In the genomic region with DNA sequence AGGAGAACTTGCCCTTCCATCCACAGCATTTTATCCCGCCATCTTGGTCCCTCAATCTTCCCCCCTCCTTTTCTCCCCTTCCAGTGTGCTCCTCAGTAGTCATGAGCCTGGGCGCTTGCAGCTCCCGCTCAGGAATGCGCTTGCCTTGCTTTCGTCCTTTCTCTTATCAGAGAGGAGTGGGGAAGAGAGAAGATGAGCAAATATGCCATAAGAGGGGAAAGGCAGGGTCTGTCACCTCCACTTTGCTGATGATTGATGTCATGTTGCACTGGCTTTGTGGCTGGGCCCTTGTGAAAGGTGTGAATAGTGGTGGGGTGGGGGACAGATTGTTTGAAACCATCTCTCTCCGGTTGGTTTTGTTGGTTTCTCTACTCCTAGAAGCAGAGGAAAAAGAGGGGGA, we compare ENCODE assay signal across 10 cellular contexts.
A peak's percentile ranks its signal among the peaks of the same experiment; 100 is the strongest.
DNase-seq lines count a peak whose midpoint lies in the region; ATAC-seq, FAIRE-seq and TF ChIP-seq lines count a peak whose summit lies in the region.
"Had no signal": no experiment of that assay in that cellular context is flagged by ENCODE, and none has a peak within 500 bp of the region (broad histone marks: within the 10 kb centered on the region; RNA-seq: fewer than 3 reads in every experiment).

No MANE protein-coding gene starts in this region.

- no peak overlapping the region for H3K4me3 ChIP-seq in esophagus (ENCODE audit: low read depth in 1 of 2, low read length in 2 of 2)
- no peak overlapping the region for H3K4me3 ChIP-seq in naive thymus-derived CD4-positive, alpha-beta T cell (ENCODE audit: low read length)
- no peak overlapping the region for H3K4me3 ChIP-seq in testis
- H3K4me3 ChIP-seq: lower lobe of right lung had no signal

- DNase-seq in WTC11 (ENCODE audit: low spot score) (peak; percentile 17), testis (peak; percentile 71), endothelial cell (ENCODE audit: low spot score) (no peak), D721Med (ENCODE audit: insufficient read length, low spot score) (no peak), NCI-H446 (lab: John Stamatoyannopoulos, UW) (no peak)
- no peak for DNase-seq in naive thymus-derived CD4-positive, alpha-beta T cell
- DNase-seq: stimulated activated CD4-positive, alpha-beta T cell treated with anti-CD3 and anti-CD28 coated beads, Interleukin-12 subunit alpha, Interleukin-12 subunit beta, amount 100 ng/mL, for 4 hours had no signal

- H3K4me1 ChIP-seq in esophagus (ENCODE audit: control insufficient read depth in 2 of 2, insufficient read depth in 2 of 2, low read length in 1 of 2), result peaks cover 0 to 3% of the 10 kb centered on the region in 2 donors
- no peaks in the 10 kb centered on the region for H3K4me1 ChIP-seq in naive thymus-derived CD4-positive, alpha-beta T cell (ENCODE audit: control insufficient read depth in 2 of 2, insufficient read depth in 2 of 2, low read length in 2 of 2)
- peaks cover 47% of the 10 kb centered on the region for H3K4me1 ChIP-seq in testis

- TF ChIP-seq CTCF in WTC11 (IDR thresholded peaks at IDR 0.05) (no peak), testis (IDR thresholded peaks at IDR 0.05) (no peak), endothelial cell (IDR thresholded peaks at IDR 0.05; ENCODE audit: unreplicated experiment) (no peak), D721Med (IDR thresholded peaks at IDR 0.05; ENCODE audit: insufficient read depth, missing control alignments) (no peak)

- WGBS in esophagus, 2 donors, result 71 to 78% methylated on average over 6 of the region's 6 CpGs
- WGBS in testis, 2 donors, result 14 to 22% methylated on average over 6 of the region's 6 CpGs

- peaks cover 27% of the 10 kb centered on the region for H3K4me1 Mint-ChIP-seq in WTC11
- peaks cover 2 to 20% (median 15%) of the 10 kb centered on the region in 7 donors for H3K4me1 Mint-ChIP-seq in naive thymus-derived CD4-positive, alpha-beta T cell
- peaks cover 24% of the 10 kb centered on the region for H3K4me1 Mint-ChIP-seq in endothelial cell (ENCODE audit: unreplicated experiment)

- no peak for TF ChIP-seq POLR2A in testis (IDR thresholded peaks at IDR 0.05)

- H3K27ac ChIP-seq in esophagus (ENCODE audit: low read depth in 2 of 2, low read length in 1 of 2), result peak overlapping the region; percentile 34 to 58
- H3K27ac ChIP-seq in naive thymus-derived CD4-positive, alpha-beta T cell (ENCODE audit: low read depth, low read length), result no peak overlapping the region
- peak overlapping the region in 1 of 2 donors; percentile 65 for H3K27ac ChIP-seq in testis
- H3K27ac ChIP-seq: brain microvascular endothelial cell, lower lobe of right lung had no signal

- intact Hi-C loops in naive thymus-derived CD4-positive, alpha-beta T cell (cut with micrococcal nuclease), result no loop called here
- intact Hi-C loops in testis (cut with DNase I; ENCODE audit: low total_unique reads), result no loop called here

- no peaks in the 10 kb centered on the region for H3K36me3 ChIP-seq in esophagus (ENCODE audit: control insufficient read depth in 2 of 2, insufficient read depth in 2 of 2, low read length in 1 of 2)
- H3K36me3 ChIP-seq in naive thymus-derived CD4-positive, alpha-beta T cell (ENCODE audit: control insufficient read depth in 2 of 3, insufficient read depth in 3 of 3, low read length in 3 of 3), result no peaks in the 10 kb centered on the region
- no peaks in the 10 kb centered on the region for H3K36me3 ChIP-seq in testis (ENCODE audit: low read depth, missing control alignments)
- H3K36me3 ChIP-seq: brain microvascular endothelial cell, lower lobe of right lung had no signal

- H3K4me3 Mint-ChIP-seq in WTC11 (no peak overlapping the region), endothelial cell (ENCODE audit: unreplicated experiment) (no peak overlapping the region)
- peak overlapping the region in 6 of 10 donors; percentile 0 to 57 (median 37) for H3K4me3 Mint-ChIP-seq in naive thymus-derived CD4-positive, alpha-beta T cell

- POLR2A ChIA-PET in WTC11 (lab: Charles Lee), result no interaction called here
- POLR2A ChIA-PET in naive thymus-derived CD4-positive, alpha-beta T cell (lab: Charles Lee), result no interaction called here

- no peak for ATAC-seq in WTC11
- peak; percentile 28 for ATAC-seq in naive thymus-derived CD4-positive, alpha-beta T cell

- H3K27me3 ChIP-seq in esophagus (ENCODE audit: control insufficient read depth in 1 of 2, insufficient read depth in 2 of 2, low read length in 2 of 2) (no peaks in the 10 kb centered on the region), testis (no peaks in the 10 kb centered on the region)
- H3K27me3 ChIP-seq in naive thymus-derived CD4-positive, alpha-beta T cell (ENCODE audit: control insufficient read depth in 2 of 2, insufficient read depth in 2 of 2, low read length in 2 of 2), result no peaks in the 10 kb centered on the region
- H3K27me3 ChIP-seq: brain microvascular endothelial cell had no signal

- no peak for FAIRE-seq in D721Med (lab: Jason Lieb, UNC)

- no peaks in the 10 kb centered on the region for H3K36me3 Mint-ChIP-seq in WTC11
- peaks cover 0 to 15% (median 3%) of the 10 kb centered on the region in 5 donors for H3K36me3 Mint-ChIP-seq in naive thymus-derived CD4-positive, alpha-beta T cell
- H3K36me3 Mint-ChIP-seq in endothelial cell (ENCODE audit: low read depth, unreplicated experiment), result peaks cover 3% of the 10 kb centered on the region

- H3K27me3 Mint-ChIP-seq in WTC11 (ENCODE audit: low read depth) (peaks cover 4% of the 10 kb centered on the region), endothelial cell (ENCODE audit: unreplicated experiment) (no peaks in the 10 kb centered on the region)
- H3K27me3 Mint-ChIP-seq in naive thymus-derived CD4-positive, alpha-beta T cell, result peaks cover 0 to 10% (median 4%) of the 10 kb centered on the region in 5 donors

- H3K9me3 Mint-ChIP-seq in WTC11, result no peaks in the 10 kb centered on the region
- H3K9me3 Mint-ChIP-seq in naive thymus-derived CD4-positive, alpha-beta T cell, result peaks cover 0 to 3% (median 0%) of the 10 kb centered on the region in 11 donors
- H3K9me3 Mint-ChIP-seq in endothelial cell (ENCODE audit: unreplicated experiment), result no peaks in the 10 kb centered on the region

- no peaks in the 10 kb centered on the region for H3K9me3 ChIP-seq in esophagus (ENCODE audit: control insufficient read depth in 2 of 2, insufficient read depth in 1 of 2, low read depth in 1 of 2, low read length in 1 of 2)
- H3K9me3 ChIP-seq in naive thymus-derived CD4-positive, alpha-beta T cell (ENCODE audit: control insufficient read depth in 2 of 3, low read length in 3 of 3), result no peaks in the 10 kb centered on the region
- no peaks in the 10 kb centered on the region for H3K9me3 ChIP-seq in testis
- H3K9me3 ChIP-seq: lower lobe of right lung had no signal

- CTCF ChIA-PET in WTC11 (lab: Charles Lee), result interaction anchor here (1.0 to 1.1 kb wide), 2 partner anchors 77 to 267 kb away, joined by 3 to 5 read pairs; no protein-coding TSS in a partner anchor
- CTCF ChIA-PET in naive thymus-derived CD4-positive, alpha-beta T cell (lab: Charles Lee), result no interaction called here

- H3K27ac Mint-ChIP-seq in WTC11 (no peak overlapping the region), endothelial cell (ENCODE audit: unreplicated experiment) (no peak overlapping the region)
- H3K27ac Mint-ChIP-seq in naive thymus-derived CD4-positive, alpha-beta T cell, result peak overlapping the region in 6 of 9 donors; percentile 4 to 59 (median 32)

TF ChIP-seq in WTC11, 78 proteins besides CTCF, POLR2A, EP300 and RAD21 (continues in another document):
- no peak for TF ChIP-seq NR3C1 (CRISPR knock-in tag; conservative IDR thresholded peaks at IDR 0.05; ENCODE audit: low read depth)
- TF ChIP-seq, protein P1, sequence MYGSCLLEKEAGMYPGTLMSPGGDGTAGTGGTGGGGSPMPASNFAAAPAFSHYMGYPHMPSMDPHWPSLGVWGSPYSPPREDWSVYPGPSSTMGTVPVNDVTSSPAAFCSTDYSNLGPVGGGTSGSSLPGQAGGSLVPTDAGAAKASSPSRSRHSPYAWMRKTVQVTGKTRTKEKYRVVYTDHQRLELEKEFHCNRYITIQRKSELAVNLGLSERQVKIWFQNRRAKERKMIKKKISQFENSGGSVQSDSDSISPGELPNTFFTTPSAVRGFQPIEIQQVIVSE (CRISPR knock-in tag; IDR thresholded peaks at IDR 0.05; ENCODE audit: borderline replicate concordance), result no peak
- TF ChIP-seq ZNF263 (CRISPR knock-in tag; IDR thresholded peaks at IDR 0.05; ENCODE audit: low read depth), result no peak
- TF ChIP-seq OVOL2 (CRISPR knock-in tag; IDR thresholded peaks at IDR 0.05; ENCODE audit: borderline replicate concordance), result no peak
- TF ChIP-seq FOXP1 (CRISPR knock-in tag; IDR thresholded peaks at IDR 0.05; ENCODE audit: borderline replicate concordance), result no peak
- no peak for TF ChIP-seq ZNF671 (CRISPR knock-in tag; IDR thresholded peaks at IDR 0.05)
- TF ChIP-seq, protein P2, sequence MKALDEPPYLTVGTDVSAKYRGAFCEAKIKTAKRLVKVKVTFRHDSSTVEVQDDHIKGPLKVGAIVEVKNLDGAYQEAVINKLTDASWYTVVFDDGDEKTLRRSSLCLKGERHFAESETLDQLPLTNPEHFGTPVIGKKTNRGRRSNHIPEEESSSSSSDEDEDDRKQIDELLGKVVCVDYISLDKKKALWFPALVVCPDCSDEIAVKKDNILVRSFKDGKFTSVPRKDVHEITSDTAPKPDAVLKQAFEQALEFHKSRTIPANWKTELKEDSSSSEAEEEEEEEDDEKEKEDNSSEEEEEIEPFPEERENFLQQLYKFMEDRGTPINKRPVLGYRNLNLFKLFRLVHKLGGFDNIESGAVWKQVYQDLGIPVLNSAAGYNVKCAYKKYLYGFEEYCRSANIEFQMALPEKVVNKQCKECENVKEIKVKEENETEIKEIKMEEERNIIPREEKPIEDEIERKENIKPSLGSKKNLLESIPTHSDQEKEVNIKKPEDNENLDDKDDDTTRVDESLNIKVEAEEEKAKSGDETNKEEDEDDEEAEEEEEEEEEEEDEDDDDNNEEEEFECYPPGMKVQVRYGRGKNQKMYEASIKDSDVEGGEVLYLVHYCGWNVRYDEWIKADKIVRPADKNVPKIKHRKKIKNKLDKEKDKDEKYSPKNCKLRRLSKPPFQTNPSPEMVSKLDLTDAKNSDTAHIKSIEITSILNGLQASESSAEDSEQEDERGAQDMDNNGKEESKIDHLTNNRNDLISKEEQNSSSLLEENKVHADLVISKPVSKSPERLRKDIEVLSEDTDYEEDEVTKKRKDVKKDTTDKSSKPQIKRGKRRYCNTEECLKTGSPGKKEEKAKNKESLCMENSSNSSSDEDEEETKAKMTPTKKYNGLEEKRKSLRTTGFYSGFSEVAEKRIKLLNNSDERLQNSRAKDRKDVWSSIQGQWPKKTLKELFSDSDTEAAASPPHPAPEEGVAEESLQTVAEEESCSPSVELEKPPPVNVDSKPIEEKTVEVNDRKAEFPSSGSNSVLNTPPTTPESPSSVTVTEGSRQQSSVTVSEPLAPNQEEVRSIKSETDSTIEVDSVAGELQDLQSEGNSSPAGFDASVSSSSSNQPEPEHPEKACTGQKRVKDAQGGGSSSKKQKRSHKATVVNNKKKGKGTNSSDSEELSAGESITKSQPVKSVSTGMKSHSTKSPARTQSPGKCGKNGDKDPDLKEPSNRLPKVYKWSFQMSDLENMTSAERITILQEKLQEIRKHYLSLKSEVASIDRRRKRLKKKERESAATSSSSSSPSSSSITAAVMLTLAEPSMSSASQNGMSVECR (CRISPR knock-in tag; IDR thresholded peaks at IDR 0.05; ENCODE audit: borderline replicate concordance), result no peak
- TF ChIP-seq CREB1 (CRISPR knock-in tag; IDR thresholded peaks at IDR 0.05), result no peak
- TF ChIP-seq ZNF396 (CRISPR knock-in tag; IDR thresholded peaks at IDR 0.05; ENCODE audit: borderline replicate concordance), result no peak

Comparison
In these comparisons a context has a peak if more than half of its experiments do, and no peak if none do; other contexts are left out.
1. DNase-seq: peak in WTC11 (single experiment) and testis (single experiment); none in naive thymus-derived CD4-positive, alpha-beta T cell (0 of 9), endothelial cell (single experiment), D721Med (single experiment) and NCI-H446 (0 of 2).
2. H3K27ac Mint-ChIP-seq: peak in naive thymus-derived CD4-positive, alpha-beta T cell (6 of 9); none in WTC11 (single experiment) and endothelial cell (single experiment).
3. H3K4me3 Mint-ChIP-seq: peak in naive thymus-derived CD4-positive, alpha-beta T cell (6 of 10); none in WTC11 (single experiment) and endothelial cell (single experiment).